In genomic region chr6:8991844-8992243, GRCh38 we compare ENCODE assay signal across 4 cellular contexts.
"Had no signal": no experiment of that assay in that cellular context is flagged by ENCODE, and none has a peak within 500 bp of the region (broad histone marks: within the 10 kb centered on the region; RNA-seq: fewer than 3 reads in every experiment).

No MANE protein-coding gene starts in this region.

- H3K9me3 Mint-ChIP-seq: GM23338, H9 had no signal

- H3K4me1 Mint-ChIP-seq: GM23338 had no signal

- H3K4me3 Mint-ChIP-seq: GM23338, H9 had no signal

- ATAC-seq: GM23338 had no signal

- DNase-seq: H9, HCEC 1CT, IMR-90 had no signal

- H3K4me3 ChIP-seq: GM23338 had no signal

- H3K27ac Mint-ChIP-seq: GM23338, H9 had no signal
